Comparison of ENCODE assay signal across 8 cellular contexts in genomic region chr2:73293534-73294171, GRCh38. TPM values are rescaled to one million over a fixed set of nuclear protein-coding genes. Genes with fewer than 3 reads are reported as not detected.
DNase-seq lines count a peak whose midpoint lies in the region; ATAC-seq and TF ChIP-seq lines count a peak whose summit lies in the region.

Gene EGR4 (minus strand): TSS chr2:73293548. CDS start chr2:73293317, 231 bp downstream.

- intact Hi-C loops in sigmoid colon (cut with DNase I): no loop called here

- TF ChIP-seq EP300 in sigmoid colon (IDR thresholded peaks at IDR 0.05): no peak

- TF ChIP-seq POLR2A in sigmoid colon (IDR thresholded peaks at IDR 0.05): no peak

- H3K27me3 ChIP-seq in adipocyte (replicated peaks; ENCODE audit: control insufficient read depth, insufficient read depth, low read length) (peaks cover 78% of the 10 kb centered on the region), right atrium auricular region (peaks cover 11 to 28% of the 10 kb centered on the region in 2 donors), sigmoid colon (peaks cover 40 to 98% (median 58%) of the 10 kb centered on the region in 3 donors)

- 1 to 2% methylated on average over 45 of the region's 45 CpGs for WGBS in sigmoid colon, 2 donors

- TF ChIP-seq CTCF in GM12872 (IDR thresholded peaks at IDR 0.05; ENCODE audit: insufficient read depth, low read depth, low read length) (0 out of 3 replicates have a peak, but pooled peaks have one; percentile 9), right atrium auricular region (IDR thresholded peaks at IDR 0.05) (no peak), sigmoid colon (IDR thresholded peaks at IDR 0.05) (no peak)

- peaks cover 10% of the 10 kb centered on the region for H3K4me1 ChIP-seq in adipocyte (ENCODE audit: control insufficient read depth, insufficient read depth, low read length)
- peaks cover 0 to 29% of the 10 kb centered on the region in 2 donors for H3K4me1 ChIP-seq in right atrium auricular region
- H3K4me1 ChIP-seq in sigmoid colon: peaks cover 0 to 30% (median 20%) of the 10 kb centered on the region in 4 donors

- no peak within 1 kb of the TSS for H3K9ac ChIP-seq in adipocyte (ENCODE audit: low read length)

- H3K4me3 ChIP-seq in adipocyte (ENCODE audit: low read length): peak within 1 kb of the TSS; percentile 76
- peak within 1 kb of the TSS; percentile 26 to 46 for H3K4me3 ChIP-seq in right atrium auricular region
- peak within 1 kb of the TSS in 3 of 4 donors; percentile 33 to 48 (median 42) for H3K4me3 ChIP-seq in sigmoid colon

- ATAC-seq in HG02759 (IDR thresholded peaks at IDR 0.05; ENCODE audit: unreplicated experiment): peak; percentile 88

- H3K27ac ChIP-seq in right atrium auricular region (no peak within 1 kb of the TSS), sigmoid colon (no peak within 1 kb of the TSS)

- H3K36me3 ChIP-seq in adipocyte (ENCODE audit: control insufficient read depth, insufficient read depth, low read length, severe bottlenecking): no peaks in the 10 kb centered on the region
- no peaks in the 10 kb centered on the region for H3K36me3 ChIP-seq in right atrium auricular region
- H3K36me3 ChIP-seq in sigmoid colon: no peaks in the 10 kb centered on the region

- H3K9me3 ChIP-seq in adipocyte (ENCODE audit: control insufficient read depth, low read length) (peaks cover 3% of the 10 kb centered on the region), right atrium auricular region (peaks cover 0 to 6% of the 10 kb centered on the region in 2 donors), sigmoid colon (no peaks in the 10 kb centered on the region)

- peak; percentile 80 for DNase-seq in NCI-H1105 treated with DMSO at 0.1 percent for 48 hours (lab: John Stamatoyannopoulos, UW)
- DNase-seq in T follicular helper cell (ENCODE audit: low read depth): peak; percentile 90
- peak; percentile 79 for DNase-seq in adipocyte (ENCODE audit: low read depth)
- DNase-seq in right atrium auricular region (ENCODE audit: low spot score): peak; percentile 65
- peak; percentile 67 for DNase-seq in sigmoid colon
- no peak for DNase-seq in NCI-H187 (lab: John Stamatoyannopoulos, UW)

RNA-seq across cellular contexts. Expression of gene EGR4, which starts in this region (rescaled TPM):
- total RNA-seq in right atrium auricular region (under 1 TPM in 1 of 2 donors, not detected in 1; 0.16 TPM), sigmoid colon (under 1 TPM in 1 of 4 donors, not detected in 3; 0.14 TPM)
- under 1 TPM in 1 of 3 donors, not detected in 2; 0.07 TPM for polyA plus RNA-seq in sigmoid colon

Comparison
In these comparisons a context has a peak if more than half of its experiments do, and no peak if none do; other contexts are left out.
1. Peak in DNase-seq and H3K4me3 ChIP-seq in right atrium auricular region; RNA of the gene not detected or under 1 TPM.
2. Peak in DNase-seq and H3K4me3 ChIP-seq in sigmoid colon; RNA of the gene not detected or under 1 TPM.
3. DNase-seq: peak in NCI-H1105 treated with DMSO at 0.1 percent for 48 hours (single experiment), T follicular helper cell (single experiment) and adipocyte (single experiment); none in NCI-H187 (0 of 2).
4. Peak in every context shown above with its lines, with median percentiles within 50 percentile points of each other: H3K4me3 ChIP-seq.